ENCODE assay signal across 11 cellular contexts in genomic region chr1:109802901-109803561, GRCh38. TPM values are rescaled to one million over a fixed set of nuclear protein-coding genes. Genes with fewer than 3 reads are reported as not detected.
A peak's percentile ranks its signal among the peaks of the same experiment; 100 is the strongest.
DNase-seq lines count a peak whose midpoint lies in the region; ATAC-seq and TF ChIP-seq lines count a peak whose summit lies in the region.
"Had no signal": no experiment of that assay in that cellular context is flagged by ENCODE, and none has a peak within 500 bp of the region (broad histone marks: within the 10 kb centered on the region; RNA-seq: fewer than 3 reads in every experiment).

No MANE protein-coding gene starts in this region.

- peaks cover 51 to 84% (median 79%) of the 10 kb centered on the region in 7 donors for H3K4me1 Mint-ChIP-seq in naive thymus-derived CD4-positive, alpha-beta T cell

- no peaks in the 10 kb centered on the region for H3F3A ChIP-seq in SK-N-SH (replicated peaks; ENCODE audit: insufficient read depth)

- peaks cover 0 to 1% (median 0%) of the 10 kb centered on the region in 11 donors for H3K9me3 Mint-ChIP-seq in naive thymus-derived CD4-positive, alpha-beta T cell

- H3K9ac ChIP-seq in SK-N-SH (no peak overlapping the region), duodenal mucosa (ENCODE audit: low read depth in 1 of 2, low read length in 2 of 2) (no peak overlapping the region)

- peak overlapping the region; percentile 50 for H3K27ac ChIP-seq in ACC112 (ENCODE audit: low read depth, low read length)
- no peak overlapping the region for H3K27ac ChIP-seq in SK-N-SH (ENCODE audit: low read depth in 2 of 2, low read length in 1 of 2)
- peak overlapping the region; percentile 13 for H3K27ac ChIP-seq in duodenal mucosa (ENCODE audit: low read depth, low read length)
- peak overlapping the region; percentile 28 for H3K27ac ChIP-seq in naive thymus-derived CD4-positive, alpha-beta T cell (ENCODE audit: low read depth, low read length)

- DNase-seq in SK-N-SH = peak; percentile 51
- DNase-seq in naive thymus-derived CD4-positive, alpha-beta T cell = no peak
- no peak for DNase-seq in D341Med (ENCODE audit: low spot score)
- DNase-seq: KG1, OCI-M1 had no signal

- no peaks in the 10 kb centered on the region for H3K27me3 Mint-ChIP-seq in naive thymus-derived CD4-positive, alpha-beta T cell

- no peak for TF ChIP-seq EP300 in SK-N-SH (IDR thresholded peaks at IDR 0.05; ENCODE audit: borderline replicate concordance in 1 of 2, low read depth in 1 of 2, low read length in 1 of 2)

- no peak for ATAC-seq in naive thymus-derived CD4-positive, alpha-beta T cell
- no peak for ATAC-seq in GM21390 (IDR thresholded peaks at IDR 0.05; ENCODE audit: unreplicated experiment)
- ATAC-seq in GM21786 (IDR thresholded peaks at IDR 0.05; ENCODE audit: unreplicated experiment) = no peak
- ATAC-seq in HG02852 (IDR thresholded peaks at IDR 0.05; ENCODE audit: unreplicated experiment) = no peak

- 85% methylated on average over 4 of the region's 5 CpGs for WGBS in SK-N-SH (ENCODE audit: low lambda C conversion rate)

- H4K20me1 ChIP-seq in SK-N-SH (ENCODE audit: insufficient read depth) = no peaks in the 10 kb centered on the region

- H3K36me3 ChIP-seq in ACC112 (ENCODE audit: insufficient read depth, low read length) (no peaks in the 10 kb centered on the region), SK-N-SH (replicated peaks in 1 of 2; ENCODE audit: control insufficient read depth in 1 of 2, insufficient read depth in 2 of 2, low read length in 1 of 2) (no peaks in the 10 kb centered on the region), duodenal mucosa (ENCODE audit: control insufficient read depth in 1 of 2, insufficient read depth in 2 of 2, low read length in 2 of 2) (no peaks in the 10 kb centered on the region)
- no peaks in the 10 kb centered on the region for H3K36me3 ChIP-seq in naive thymus-derived CD4-positive, alpha-beta T cell (ENCODE audit: control insufficient read depth in 2 of 3, insufficient read depth in 3 of 3, low read length in 3 of 3)

- POLR2A ChIA-PET in SK-N-SH (lab: Yijun Ruan, JAX) = interaction anchor here (0.6 kb wide), 1 partner anchor 153 kb away, joined by 3 read pairs; no protein-coding TSS in a partner anchor
- POLR2A ChIA-PET in naive thymus-derived CD4-positive, alpha-beta T cell (lab: Charles Lee) = interaction anchor here (4.5 kb wide), 1 partner anchor 12 kb away, joined by 37 read pairs; no protein-coding TSS in a partner anchor

- intact Hi-C loops in naive thymus-derived CD4-positive, alpha-beta T cell (cut with micrococcal nuclease) = loop anchor here (1.0 to 10.0 kb wide), 5 partner anchors 12 to 181 kb away; partner anchors contain the start of genes AHCYL1 (in 2 of the 2) and GSTM3 (in 1 of the 2)

- peak overlapping the region; percentile 44 to 85 (median 80) for H3K4me3 Mint-ChIP-seq in naive thymus-derived CD4-positive, alpha-beta T cell

- H3K79me2 ChIP-seq in ACC112 (ENCODE audit: control insufficient read depth, insufficient read depth, low read length, unreplicated experiment) = no peaks in the 10 kb centered on the region
- no peaks in the 10 kb centered on the region for H3K79me2 ChIP-seq in SK-N-SH (ENCODE audit: insufficient read depth)

- H3K9me2 ChIP-seq in SK-N-SH = no peaks in the 10 kb centered on the region

- H2AFZ ChIP-seq in ACC112 (ENCODE audit: low read length, unreplicated experiment) (no peak overlapping the region), SK-N-SH (ENCODE audit: low read depth) (peak overlapping the region; percentile 4; the same call in 1 of the 2 replicates)

- H3K4me3 ChIP-seq in ACC112 (ENCODE audit: low read depth, low read length) (no peak overlapping the region), SK-N-SH (ENCODE audit: low read depth in 2 of 2, low read length in 1 of 2) (no peak overlapping the region), duodenal mucosa (ENCODE audit: low read depth in 1 of 2, low read length in 2 of 2) (no peak overlapping the region)
- H3K4me3 ChIP-seq in naive thymus-derived CD4-positive, alpha-beta T cell (ENCODE audit: low read length) = peak overlapping the region; percentile 46

- TF ChIP-seq CTCF in SK-N-SH (IDR thresholded peaks at IDR 0.05) = no peak

- CTCF ChIA-PET in SK-N-SH (lab: Yijun Ruan, JAX) = interaction anchor here (1.6 to 3.1 kb wide), 3 partner anchors 25 to 182 kb away, joined by 4 to 26 read pairs (median 4); partner anchors contain the start of gene AHCYL1
- CTCF ChIA-PET in naive thymus-derived CD4-positive, alpha-beta T cell (lab: Charles Lee) = interaction anchor here (1.0 to 4.8 kb wide), 4 partner anchors 12 to 177 kb away, joined by 3 to 35 read pairs (median 10); no protein-coding TSS in a partner anchor

- H3K36me3 Mint-ChIP-seq in naive thymus-derived CD4-positive, alpha-beta T cell = peaks cover 0 to 7% (median 0%) of the 10 kb centered on the region in 5 donors

- TF ChIP-seq RAD21 in SK-N-SH (IDR thresholded peaks at IDR 0.05; ENCODE audit: low read length) = no peak

- H3K4me1 ChIP-seq in ACC112 (ENCODE audit: control insufficient read depth, insufficient read depth, low read length, unreplicated experiment) = peaks cover 42% of the 10 kb centered on the region
- peaks cover 15 to 29% of the 10 kb centered on the region in 2 experiments; a peak in 3 of 4 replicates for H3K4me1 ChIP-seq in SK-N-SH (ENCODE audit: control insufficient read depth in 1 of 2, insufficient read depth in 2 of 2, low read depth in 1 of 2, low read length in 1 of 2)
- peaks cover 10 to 23% of the 10 kb centered on the region in 2 donors for H3K4me1 ChIP-seq in duodenal mucosa (ENCODE audit: control insufficient read depth in 1 of 2, insufficient read depth in 2 of 2, low read length in 2 of 2)
- peaks cover 42 to 62% of the 10 kb centered on the region in 2 donors for H3K4me1 ChIP-seq in naive thymus-derived CD4-positive, alpha-beta T cell (ENCODE audit: control insufficient read depth in 2 of 2, insufficient read depth in 2 of 2, low read length in 2 of 2)

- H3K4me2 ChIP-seq in SK-N-SH = no peak overlapping the region; the same call in 1 of the 2 replicates

- H3K27me3 ChIP-seq in ACC112 (ENCODE audit: insufficient read depth, low read length) = no peaks in the 10 kb centered on the region
- H3K27me3 ChIP-seq in SK-N-SH (ENCODE audit: insufficient read depth) = no peaks in the 10 kb centered on the region
- H3K27me3 ChIP-seq in duodenal mucosa (ENCODE audit: control insufficient read depth in 1 of 2, insufficient read depth in 2 of 2, low read length in 2 of 2) = no peaks in the 10 kb centered on the region
- no peaks in the 10 kb centered on the region for H3K27me3 ChIP-seq in naive thymus-derived CD4-positive, alpha-beta T cell (ENCODE audit: control insufficient read depth in 2 of 2, insufficient read depth in 2 of 2, low read length in 2 of 2)

- H3K9me3 ChIP-seq in SK-N-SH (no peaks in the 10 kb centered on the region), duodenal mucosa (ENCODE audit: control insufficient read depth in 1 of 2, low read length in 2 of 2) (no peaks in the 10 kb centered on the region)
- no peaks in the 10 kb centered on the region for H3K9me3 ChIP-seq in naive thymus-derived CD4-positive, alpha-beta T cell (ENCODE audit: control insufficient read depth in 2 of 3, low read length in 3 of 3)

- peak overlapping the region; percentile 84 to 98 (median 94) for H3K27ac Mint-ChIP-seq in naive thymus-derived CD4-positive, alpha-beta T cell

TF ChIP-seq in SK-N-SH, 30 proteins besides CTCF, POLR2A, EP300 and RAD21:
- TF ChIP-seq NFIC (IDR thresholded peaks at IDR 0.05; ENCODE audit: borderline replicate concordance) = 0 out of 2 replicates have a peak, but pooled peaks have one; percentile 7
- no peak for TF ChIP-seq YY1 (IDR thresholded peaks at IDR 0.05; ENCODE audit: low read depth)
- no peak for TF ChIP-seq SMC3 (IDR thresholded peaks at IDR 0.05; ENCODE audit: low read depth, low read length)
- no peak for TF ChIP-seq EZH2phosphoT487 (IDR thresholded peaks at IDR 0.05; ENCODE audit: borderline replicate concordance, low read depth)

RNA-seq across cellular contexts. Expression of gene EPS8L3, which starts 39.3 kb away (rescaled TPM):
- polyA plus RNA-seq in SK-N-SH (2012; rRNA removed) = not detected in 2 replicates
- polyA plus RNA-seq in SK-N-SH (2012; cell fraction: cytosol; rRNA removed) = not detected in 2 replicates
- not detected in 2 replicates for polyA plus RNA-seq in SK-N-SH (2012; cell fraction: nucleus; rRNA removed)
- total RNA-seq in naive thymus-derived CD4-positive, alpha-beta T cell = not detected
- not detected for polyA plus RNA-seq in naive thymus-derived CD4-positive, alpha-beta T cell
- polyA plus RNA-seq: neural cell had no signal

Comparison
In these comparisons a context has a peak if more than half of its experiments do, and no peak if none do; other contexts are left out.
1. H3K27ac ChIP-seq: peak in ACC112 (single experiment), duodenal mucosa (single experiment) and naive thymus-derived CD4-positive, alpha-beta T cell (single experiment); none in SK-N-SH (0 of 2).